8 cellular contexts compared by ENCODE assay signal in the genomic region with DNA sequence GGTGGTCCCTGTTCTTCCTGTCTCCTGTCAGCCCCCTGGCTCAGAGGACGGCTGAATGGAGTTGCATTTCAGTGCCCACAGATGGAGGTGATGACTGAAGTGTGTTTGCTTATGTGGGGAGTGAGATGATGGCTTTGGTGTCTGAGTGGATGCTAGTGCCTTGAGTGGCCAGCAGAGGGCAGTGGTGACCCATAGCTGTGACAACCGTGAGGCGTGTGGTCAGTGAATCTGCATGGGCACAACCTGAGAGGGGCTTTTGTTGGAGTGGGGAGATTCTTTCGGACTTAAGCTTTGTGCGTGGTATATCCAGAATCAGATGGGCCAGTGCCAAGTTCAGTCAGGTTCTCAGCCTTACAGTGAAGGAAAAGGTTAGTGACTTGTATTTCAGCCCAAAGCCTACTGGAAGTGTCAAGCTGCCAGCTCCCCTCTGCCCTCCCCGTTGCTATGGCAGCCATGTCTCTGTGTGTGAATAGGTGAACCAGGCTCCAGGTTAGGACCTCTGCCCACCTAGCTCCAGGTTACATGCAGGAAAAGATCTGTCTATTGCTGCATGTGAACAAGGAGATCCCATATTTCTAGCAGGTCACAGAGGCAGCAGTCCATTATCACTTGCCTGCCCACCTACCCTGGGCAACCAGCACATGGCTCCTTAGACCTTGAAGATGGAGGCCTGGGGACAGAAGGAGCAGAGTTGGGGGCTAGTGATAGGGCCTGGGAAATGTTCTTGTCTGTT. TPM values are rescaled to one million over a fixed set of nuclear protein-coding genes. Genes with fewer than 3 reads are reported as not detected.
DNase-seq lines count a peak whose midpoint lies in the region; ATAC-seq and TF ChIP-seq lines count a peak whose summit lies in the region.

No MANE protein-coding gene starts in this region.

- H3K4me3 ChIP-seq in colonic mucosa (no peak overlapping the region), left lung (no peak overlapping the region)

- no peaks in the 10 kb centered on the region for H3K9me3 ChIP-seq in colonic mucosa
- no peaks in the 10 kb centered on the region for H3K9me3 ChIP-seq in left lung

- H3K9ac ChIP-seq in colonic mucosa (ENCODE audit: low read depth in 2 of 2, low read length in 2 of 2) = no peak overlapping the region

- H3K27me3 ChIP-seq in colonic mucosa (no peaks in the 10 kb centered on the region), left lung (peaks cover 0 to 17% of the 10 kb centered on the region in 2 donors)

- ATAC-seq in HG02973 (IDR thresholded peaks at IDR 0.05; ENCODE audit: unreplicated experiment) (peak; percentile 19), left lung (peak; percentile 52)

- H3K36me3 ChIP-seq in colonic mucosa (no peaks in the 10 kb centered on the region), left lung (peaks cover 0 to 19% of the 10 kb centered on the region in 2 donors)

- intact Hi-C loops in colonic mucosa (cut with DNase I) = loop anchor here (1.0 to 2.0 kb wide), 2 partner anchors 55 to 132 kb away; no protein-coding TSS in a partner anchor
- intact Hi-C loops in left lung (cut with DNase I) = loop anchor here (2.0 to 10.0 kb wide), 3 partner anchors 61 to 131 kb away; no protein-coding TSS in a partner anchor

- H3K27ac ChIP-seq in colonic mucosa = no peak overlapping the region
- no peak overlapping the region for H3K27ac ChIP-seq in left lung

- DNase-seq in DMS79 treated with DMSO at 0.1 percent for 48 hours (lab: John Stamatoyannopoulos, UW) (peak; percentile 39), NCI-H510A treated with DMSO at 0.1 percent for 48 hours (lab: John Stamatoyannopoulos, UW) (peak; percentile 78), colonic mucosa (peak; percentile 73), left lung (peak in 1 of 2 donors; percentile 70), GF-D8 (lab: John Stamatoyannopoulos, UW) (no peak)
- DNase-seq in activated CD4-positive, alpha-beta T cell treated with anti-CD3 and anti-CD28 coated beads for 24 hours (ENCODE audit: low read depth in 2 of 2) = peak; percentile 50 to 53
- peak in 2 of 3 donors; percentile 30 to 41 for DNase-seq in stimulated activated CD4-positive, alpha-beta T cell treated with anti-CD3 and anti-CD28 coated beads, TNF-alpha, amount 100 ng/mL, for 1 hour (ENCODE audit: low read depth in 3 of 3, low spot score in 1 of 3)

- TF ChIP-seq CTCF in colonic mucosa (IDR thresholded peaks at IDR 0.05) = peak; percentile 95
- peak; percentile 89 to 92 for TF ChIP-seq CTCF in left lung (IDR thresholded peaks at IDR 0.05)

- peaks cover 13% of the 10 kb centered on the region for H3K4me1 ChIP-seq in colonic mucosa
- H3K4me1 ChIP-seq in left lung = peaks cover 29 to 46% of the 10 kb centered on the region in 2 donors

RNA-seq across cellular contexts. Expression of a gene that starts 14.7 kb away (rescaled TPM):
- total RNA-seq in colonic mucosa (10 to 100 TPM; 32.3 to 40.4 TPM), left lung (10 to 100 TPM; 24.5 to 29.6 TPM)
